ENCODE assay signal across 1 cellular context in genomic region chr19:2446390-2446789, GRCh38.
TF ChIP-seq lines count a peak whose summit lies in the region.

No MANE protein-coding gene starts in this region.

TF ChIP-seq in IMR-90, 13 proteins besides CTCF, POLR2A, EP300 and RAD21 (continued from another document):
- TF ChIP-seq CEBPB (IDR thresholded peaks at IDR 0.05; ENCODE audit: low read depth, low read length) (no peak), MAZ (IDR thresholded peaks at IDR 0.05; ENCODE audit: borderline replicate concordance, low read depth, low read length) (no peak), USF2 (IDR thresholded peaks at IDR 0.05; ENCODE audit: low read depth, low read length) (no peak), RCOR1 (IDR thresholded peaks at IDR 0.05; ENCODE audit: insufficient replicate concordance, low read length) (no peak)
